Comparison of ENCODE assay signal across 9 cellular contexts in genomic region chr17:75975757-75976174, GRCh38. TPM values are rescaled to one million over a fixed set of nuclear protein-coding genes. Genes with fewer than 3 reads are reported as not detected.
DNase-seq lines count a peak whose midpoint lies in the region; ATAC-seq and TF ChIP-seq lines count a peak whose summit lies in the region.
"Had no signal": no experiment of that assay in that cellular context is flagged by ENCODE, and none has a peak within 500 bp of the region (broad histone marks: within the 10 kb centered on the region; RNA-seq: fewer than 3 reads in every experiment).

No MANE protein-coding gene starts in this region.

- H3K4me1 ChIP-seq in HEK293 (ENCODE audit: control insufficient read depth, insufficient read depth, low read length): peaks cover 13% of the 10 kb centered on the region
- peaks cover 9% of the 10 kb centered on the region for H3K4me1 ChIP-seq in osteoblast (ENCODE audit: insufficient read depth, low read length)

- no peak for ATAC-seq in HG02970 (IDR thresholded peaks at IDR 0.05; ENCODE audit: low FRiP score, unreplicated experiment)

- H3K4me1 Mint-ChIP-seq in chondrocyte (ENCODE audit: low read depth): peaks cover 50% of the 10 kb centered on the region

- H3K36me3 ChIP-seq in HEK293 (ENCODE audit: control insufficient read depth in 2 of 2, insufficient read depth in 1 of 2, low read length in 2 of 2) (peaks cover 33 to 38% of the 10 kb centered on the region in 2 experiments; a peak in 2 of 3 replicates), osteoblast (ENCODE audit: insufficient read depth, low read length) (peaks cover 9% of the 10 kb centered on the region)

- H3K27me3 ChIP-seq in osteoblast (ENCODE audit: insufficient read depth, low read length): no peaks in the 10 kb centered on the region

- no peak overlapping the region for H3K4me2 ChIP-seq in osteoblast (ENCODE audit: insufficient read depth, low read length)

- H3K4me3 Mint-ChIP-seq in chondrocyte (ENCODE audit: unreplicated experiment): peak overlapping the region; percentile 61

- H3K36me3 Mint-ChIP-seq in chondrocyte (ENCODE audit: low read depth): peaks cover 15% of the 10 kb centered on the region

- H4K20me1 ChIP-seq in osteoblast (ENCODE audit: insufficient read depth, low read length): peaks cover under 1% of the 10 kb centered on the region

- H3K27me3 Mint-ChIP-seq in chondrocyte (ENCODE audit: low read depth): no peaks in the 10 kb centered on the region

- peaks cover 68% of the 10 kb centered on the region for H3K79me2 ChIP-seq in osteoblast (ENCODE audit: insufficient read depth, low read length)

- no peak overlapping the region for H3K4me3 ChIP-seq in HEK293 (ENCODE audit: low read depth, low read length)
- no peak overlapping the region for H3K4me3 ChIP-seq in osteoblast (ENCODE audit: insufficient read depth, low read length)

- H3K9me3 ChIP-seq in HEK293 (ENCODE audit: control insufficient read depth, insufficient read depth, low read depth, low read length) (no peaks in the 10 kb centered on the region), osteoblast (ENCODE audit: low read depth, low read length) (no peaks in the 10 kb centered on the region)

- TF ChIP-seq CTCF in HEK293 (tag by site-specific recombination; IDR thresholded peaks at IDR 0.05) (no peak), chondrocyte (IDR thresholded peaks at IDR 0.05) (no peak), osteoblast (IDR thresholded peaks at IDR 0.05; ENCODE audit: extremely low read depth, low read depth, low read length) (no peak)

- DNase-seq in chondrocyte (ENCODE audit: low spot score): no peak
- peak; percentile 77 for DNase-seq in osteoblast (ENCODE audit: insufficient read length, low spot score, missing footprints)
- DNase-seq in kidney glomerular epithelial cell (lab: John Stamatoyannopoulos, UW): no peak
- DNase-seq in NCI-H1436 (lab: John Stamatoyannopoulos, UW): no peak
- DNase-seq: COR-L47, NCI-H748 treated with DMSO at 0.1 percent for 48 hours had no signal

- no peaks in the 10 kb centered on the region for H3K9me3 Mint-ChIP-seq in chondrocyte (ENCODE audit: low read depth)

- POLR2A ChIA-PET in HEK293 (lab: Yijun Ruan, JAX): interaction anchor here (1.0 kb wide), 1 partner anchor 35 kb away, joined by 5 read pairs; the partner anchor contains the start of gene FBF1

- H3K27ac ChIP-seq in HEK293 (ENCODE audit: extremely low read depth, low read depth, low read length) (no peak overlapping the region; the same call in 1 of the 2 replicates), osteoblast (ENCODE audit: low read depth, low read length) (no peak overlapping the region)

- H3K27ac Mint-ChIP-seq in chondrocyte (ENCODE audit: unreplicated experiment): no peak overlapping the region

- CTCF ChIA-PET in HEK293 (lab: Yijun Ruan, JAX): interaction anchor here (0.6 to 1.2 kb wide), 4 partner anchors 8 to 390 kb away, joined by 3 to 4 read pairs (median 3); partner anchors contain the start of gene CDK3

- no peak overlapping the region for H2AFZ ChIP-seq in osteoblast (ENCODE audit: low read length)

TF ChIP-seq in HEK293, 187 proteins besides CTCF, POLR2A, EP300 and RAD21:
- TF ChIP-seq ZNF248 (tag by site-specific recombination; IDR thresholded peaks at IDR 0.05): no peak
- TF ChIP-seq PRDM1 (tag by site-specific recombination; IDR thresholded peaks at IDR 0.05): peak; percentile 96
- TF ChIP-seq ZNF292 (tag by site-specific recombination; IDR thresholded peaks at IDR 0.05; ENCODE audit: borderline replicate concordance, low read depth): 0 out of 2 replicates have a peak, but pooled peaks have one; percentile 8
- TF ChIP-seq ZNF366 (tag by site-specific recombination; conservative IDR thresholded peaks at IDR 0.05): peak; percentile 94

RNA-seq across cellular contexts. Expression of gene ACOX1, which starts 3.2 kb away (rescaled TPM):
- total RNA-seq in chondrocyte (50.2 to 63.3 TPM (median 52.3 TPM) in 3 replicates), osteoblast (59.2 and 59.4 TPM in 2 replicates)

RNA-seq across cellular contexts. Expression of gene TEN1, which starts 3.3 kb away (rescaled TPM):
- total RNA-seq in chondrocyte (17.1 to 22.2 TPM (median 21.8 TPM) in 3 replicates), osteoblast (23.2 and 23.6 TPM in 2 replicates)

RNA-seq across cellular contexts. Expression of gene CDK3, which starts 24.9 kb away (rescaled TPM):
- 6.3 to 7.1 TPM (median 6.7 TPM) in 3 replicates for total RNA-seq in chondrocyte
- 0.72 and 0.88 TPM in 2 replicates for total RNA-seq in osteoblast

RNA-seq across cellular contexts. Expression of gene FBF1, which starts 34.9 kb away (rescaled TPM):
- total RNA-seq in chondrocyte: 6.7 to 19.8 TPM (median 7.5 TPM) in 3 replicates
- 14.1 and 17.1 TPM in 2 replicates for total RNA-seq in osteoblast

RNA-seq across cellular contexts. Expression of gene EVPL, which starts 51.3 kb away (rescaled TPM):
- not detected in 3 replicates for total RNA-seq in chondrocyte
- total RNA-seq in osteoblast: not detected in 2 replicates
- total RNA-seq: LHCN-M2 had no signal
